ENCODE assay signal across 8 cellular contexts in genomic region chr16:87382023-87382785, GRCh38. TPM values are rescaled to one million over a fixed set of nuclear protein-coding genes. Genes with fewer than 3 reads are reported as not detected.
DNase-seq lines count a peak whose midpoint lies in the region; TF ChIP-seq lines count a peak whose summit lies in the region.

No MANE protein-coding gene starts in this region.

- no peak for TF ChIP-seq CTCF in astrocyte of the cerebellum (IDR thresholded peaks at IDR 0.05; ENCODE audit: low read depth, low read length, missing control alignments)
- TF ChIP-seq CTCF in lower leg skin (IDR thresholded peaks at IDR 0.05) = no peak
- TF ChIP-seq CTCF in type B pancreatic cell (conservative IDR thresholded peaks at IDR 0.05) = no peak

- TF ChIP-seq POLR2A in lower leg skin (IDR thresholded peaks at IDR 0.05) = no peak

- 10 to 21% methylated on average over 17 of the region's 17 CpGs for WGBS in lower leg skin, 2 donors

- H3K4me3 ChIP-seq in astrocyte of the cerebellum (ENCODE audit: low read depth, low read length) = peak overlapping the region; percentile 68
- peak overlapping the region; percentile 80 for H3K4me3 ChIP-seq in lower leg skin (ENCODE audit: low read depth, poor library complexity, severe bottlenecking)

- intact Hi-C loops in lower leg skin (cut with DNase I; ENCODE audit: low total_unique reads) = no loop called here

- peaks cover 4% of the 10 kb centered on the region for H3K27me3 Mint-ChIP-seq in activated naive CD4-positive, alpha-beta T cell treated with anti-CD3 and anti-CD28 coated beads, Interleukin-2, amount 10 ng/mL, durations not matched to agents 7 days and 5 days
- H3K27me3 Mint-ChIP-seq in type B pancreatic cell = peaks cover 3% of the 10 kb centered on the region

- H3K9me3 Mint-ChIP-seq in activated naive CD4-positive, alpha-beta T cell treated with anti-CD3 and anti-CD28 coated beads, Interleukin-2, amount 10 ng/mL, durations not matched to agents 7 days and 5 days = no peaks in the 10 kb centered on the region
- no peaks in the 10 kb centered on the region for H3K9me3 Mint-ChIP-seq in type B pancreatic cell

- peak overlapping the region; percentile 82 for H3K4me3 Mint-ChIP-seq in activated naive CD4-positive, alpha-beta T cell treated with anti-CD3 and anti-CD28 coated beads, Interleukin-2, amount 10 ng/mL, durations not matched to agents 7 days and 5 days
- peak overlapping the region; percentile 90 for H3K4me3 Mint-ChIP-seq in type B pancreatic cell

- CTCF ChIA-PET in activated naive CD4-positive, alpha-beta T cell treated with anti-CD3 and anti-CD28 coated beads, Interleukin-2, amount 10 ng/mL, durations not matched to agents 7 days and 5 days (lab: Charles Lee) = interaction anchor here (2.9 kb wide), 1 partner anchor 13 kb away, joined by 17 read pairs; no protein-coding TSS in a partner anchor

- DNase-seq in activated naive CD4-positive, alpha-beta T cell treated with anti-CD3 and anti-CD28 coated beads, Interleukin-2, amount 10 ng/mL, durations not matched to agents 7 days and 5 days = no peak
- DNase-seq in activated naive CD4-positive, alpha-beta T cell treated with Interleukin-2 at 50 U/mL for 16 hours = no peak
- DNase-seq in astrocyte of the cerebellum (ENCODE audit: low read depth) (no peak), lower leg skin (ENCODE audit: low spot score in 2 of 2) (no peak), type B pancreatic cell (ENCODE audit: extremely low spot score, unreplicated experiment) (no peak), DMS79 treated with DMSO at 0.1 percent for 48 hours (lab: John Stamatoyannopoulos, UW) (no peak), NCI-H2196 treated with DMSO at 0.1 percent for 48 hours (lab: John Stamatoyannopoulos, UW; ENCODE audit: unreplicated experiment) (no peak), ureter (ENCODE audit: low spot score) (no peak)

- peak overlapping the region; percentile 91 for H3K27ac Mint-ChIP-seq in activated naive CD4-positive, alpha-beta T cell treated with anti-CD3 and anti-CD28 coated beads, Interleukin-2, amount 10 ng/mL, durations not matched to agents 7 days and 5 days
- H3K27ac Mint-ChIP-seq in type B pancreatic cell = peak overlapping the region; percentile 88

- peaks cover 16% of the 10 kb centered on the region for H3K36me3 Mint-ChIP-seq in activated naive CD4-positive, alpha-beta T cell treated with anti-CD3 and anti-CD28 coated beads, Interleukin-2, amount 10 ng/mL, durations not matched to agents 7 days and 5 days
- H3K36me3 Mint-ChIP-seq in type B pancreatic cell = no peaks in the 10 kb centered on the region

- H3K4me1 Mint-ChIP-seq in activated naive CD4-positive, alpha-beta T cell treated with anti-CD3 and anti-CD28 coated beads, Interleukin-2, amount 10 ng/mL, durations not matched to agents 7 days and 5 days = peaks cover 56% of the 10 kb centered on the region
- H3K4me1 Mint-ChIP-seq in type B pancreatic cell (ENCODE audit: unreplicated experiment) = peaks cover 26% of the 10 kb centered on the region

- in situ Hi-C loops in astrocyte of the cerebellum (cut with HindIII; ENCODE audit: low sequenced_read_pairs) = no loop called here

RNA-seq across cellular contexts. Expression of gene FBXO31, which starts 1.4 kb away (rescaled TPM):
- total RNA-seq in lower leg skin = 100 to 1,000 TPM in 2 of 4 donors, 10 to 100 TPM in 2; 64.3 to 127 (median 84.1) TPM
- 26.5 and 35.1 TPM in 2 replicates for total RNA-seq in type B pancreatic cell (ENCODE audit: low replicate concordance)
- 52.1 TPM for total RNA-seq in ureter

RNA-seq across cellular contexts. Expression of gene MAP1LC3B, which starts 9.9 kb away (rescaled TPM):
- total RNA-seq in lower leg skin = 10 to 100 TPM; 73.8 to 76.4 (median 74.5) TPM
- 44.4 and 58.5 TPM in 2 replicates for total RNA-seq in type B pancreatic cell (ENCODE audit: low replicate concordance)
- 38.3 TPM for total RNA-seq in ureter
